Comparison of ENCODE assay signal across 11 cellular contexts in the genomic region with DNA sequence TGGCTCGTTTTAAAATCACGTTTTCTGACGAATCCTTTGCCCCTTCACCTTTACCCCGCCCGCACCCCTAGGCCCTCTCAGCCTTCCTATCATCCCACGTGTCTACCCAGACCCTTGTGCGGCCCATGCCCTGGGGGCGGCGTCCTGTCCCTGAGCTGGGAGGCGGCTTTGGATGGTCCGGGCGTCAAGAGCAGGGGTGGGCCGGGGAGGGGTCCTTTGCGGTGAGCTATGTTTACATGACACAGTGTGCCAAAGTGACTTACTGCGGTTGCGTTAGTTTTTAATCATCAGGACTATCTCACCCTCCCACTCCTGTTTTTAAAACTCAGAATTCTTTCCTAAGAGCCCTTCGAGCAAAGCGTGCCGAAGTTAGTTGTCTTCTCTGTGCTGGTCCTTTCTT.
DNase-seq lines count a peak whose midpoint lies in the region; ATAC-seq and TF ChIP-seq lines count a peak whose summit lies in the region.
"Had no signal": no experiment of that assay in that cellular context is flagged by ENCODE, and none has a peak within 500 bp of the region (broad histone marks: within the 10 kb centered on the region; RNA-seq: fewer than 3 reads in every experiment).

No MANE protein-coding gene starts in this region.

- ATAC-seq in sciatic nerve = peak; percentile 33

- H3K79me2 ChIP-seq in Loucy (ENCODE audit: insufficient read depth, low read length) = peaks cover 47% of the 10 kb centered on the region; the same call in 1 of the 2 replicates

- H3K27ac ChIP-seq in testis (no peak overlapping the region), esophagus squamous epithelium (no peak overlapping the region)
- H3K27ac ChIP-seq: HL-60, prostate gland had no signal

- peaks cover 22% of the 10 kb centered on the region for H3F3A ChIP-seq in Loucy (ENCODE audit: low read depth)

- H3K4me3 ChIP-seq in Loucy (ENCODE audit: low read length, poor library complexity, severe bottlenecking) = peak overlapping the region; percentile 58
- H3K4me3 ChIP-seq in testis = no peak overlapping the region
- no peak overlapping the region for H3K4me3 ChIP-seq in esophagus squamous epithelium
- H3K4me3 ChIP-seq: prostate gland had no signal

- peak overlapping the region; percentile 84 for H3K9ac ChIP-seq in Loucy (ENCODE audit: low read depth, low read length, poor library complexity, severe bottlenecking)

- no peak overlapping the region for H2AFZ ChIP-seq in Loucy (ENCODE audit: low read length)

- H4K20me1 ChIP-seq in Loucy (ENCODE audit: insufficient read depth, low read length, poor library complexity, severe bottlenecking) = no peaks in the 10 kb centered on the region

- H3K9me2 ChIP-seq in Loucy (replicated peaks; ENCODE audit: low read depth, low read length) = no peaks in the 10 kb centered on the region

- intact Hi-C loops in sciatic nerve (cut with DNase I) = no loop called here
- intact Hi-C loops in testis (cut with DNase I; ENCODE audit: low total_unique reads) = no loop called here
- intact Hi-C loops in esophagus squamous epithelium (cut with DNase I) = no loop called here

- H3K9me3 ChIP-seq in Loucy (ENCODE audit: insufficient read depth, low read depth, low read length) (no peaks in the 10 kb centered on the region), testis (no peaks in the 10 kb centered on the region), esophagus squamous epithelium (no peaks in the 10 kb centered on the region)
- H3K9me3 ChIP-seq: prostate gland had no signal

- H3K36me3 ChIP-seq in Loucy (ENCODE audit: insufficient read depth, low read length) (peaks cover 49% of the 10 kb centered on the region), testis (ENCODE audit: low read depth, missing control alignments) (no peaks in the 10 kb centered on the region), esophagus squamous epithelium (peaks cover 6 to 56% (median 12%) of the 10 kb centered on the region in 3 donors)

- peak; percentile 40 for DNase-seq in ELF-1 (ENCODE audit: low read depth, low spot score)
- peak; percentile 8 for DNase-seq in dermis blood vessel endothelial cell
- DNase-seq in sciatic nerve (ENCODE audit: low spot score) = peak; percentile 54
- DNase-seq in testis = no peak
- DNase-seq in esophagus squamous epithelium (lab: John Stamatoyannopoulos, UW) = no peak
- no peak for DNase-seq in NCI-H345 (lab: John Stamatoyannopoulos, UW)
- DNase-seq: RPMI8226, T-helper 9 cell had no signal

- H3K27me3 ChIP-seq in Loucy (ENCODE audit: insufficient read depth, low read length, poor library complexity, severe bottlenecking) = no peaks in the 10 kb centered on the region
- H3K27me3 ChIP-seq in testis = no peaks in the 10 kb centered on the region
- no peaks in the 10 kb centered on the region for H3K27me3 ChIP-seq in esophagus squamous epithelium

- H3K4me1 ChIP-seq in Loucy (ENCODE audit: insufficient read depth, low read length, poor library complexity, severe bottlenecking) (peaks cover 80% of the 10 kb centered on the region), testis (no peaks in the 10 kb centered on the region), esophagus squamous epithelium (no peaks in the 10 kb centered on the region)
- H3K4me1 ChIP-seq: prostate gland had no signal

- peak overlapping the region; percentile 71 for H3K4me2 ChIP-seq in Loucy (ENCODE audit: low read depth, low read length, poor library complexity, severe bottlenecking)

- TF ChIP-seq CTCF in Loucy (conservative IDR thresholded peaks at IDR 0.05; ENCODE audit: low read length) = no peak
- no peak for TF ChIP-seq CTCF in testis (IDR thresholded peaks at IDR 0.05)
- TF ChIP-seq CTCF in esophagus squamous epithelium (IDR thresholded peaks at IDR 0.05) = no peak

- WGBS in testis, 2 donors = 72 to 78% methylated on average over 18 to 19 of the region's 19 CpGs
- WGBS in esophagus squamous epithelium, 2 donors = 84 to 89% methylated on average over 16 to 19 of the region's 19 CpGs

- no peak for TF ChIP-seq POLR2A in testis (IDR thresholded peaks at IDR 0.05)
- no peak for TF ChIP-seq POLR2A in esophagus squamous epithelium (IDR thresholded peaks at IDR 0.05)

Comparison
In these comparisons a context has a peak if more than half of its experiments do, and no peak if none do; other contexts are left out.
1. DNase-seq: peak in ELF-1 (single experiment), dermis blood vessel endothelial cell (single experiment) and sciatic nerve (single experiment); none in testis (single experiment), esophagus squamous epithelium (single experiment) and NCI-H345 (single experiment).